ENCODE assay signal across 8 cellular contexts in genomic region chr1:146376309-146376707, GRCh38.
DNase-seq lines count a peak whose midpoint lies in the region; ATAC-seq and TF ChIP-seq lines count a peak whose summit lies in the region.
"Not testable (repeated sequence)": the region's sequence is repeated elsewhere in the genome, so short reads cannot be mapped to it uniquely, and the experiment has no call there.

No MANE protein-coding gene starts in this region.

- peaks cover 27% of the 10 kb centered on the region for H3K4me1 ChIP-seq in KMS-11 (ENCODE audit: low read depth, poor library complexity, severe bottlenecking)
- not testable (repeated sequence) for H3K4me1 ChIP-seq in Peyer's patch; mesendoderm (ENCODE audit: control insufficient read depth, low read depth, low read length)

- H3K56ac ChIP-seq in mesendoderm (ENCODE audit: low read length): not testable (repeated sequence)

- not testable (repeated sequence) for H2AK5ac ChIP-seq in mesendoderm (ENCODE audit: low read length)

- WGBS in mesendoderm (ENCODE audit: extremely low coverage, insufficient coverage, low lambda C conversion rate): no CpG with 5 or more reads among the region's 27 CpGs

- H3K79me2 ChIP-seq in KMS-11 (ENCODE audit: insufficient read depth, low read depth); mesendoderm (ENCODE audit: control insufficient read depth, insufficient read depth, low read length): not testable (repeated sequence)

- not testable (repeated sequence) for H3K27me3 ChIP-seq in KMS-11 (ENCODE audit: insufficient read depth, low read depth); Peyer's patch; mesendoderm (ENCODE audit: insufficient read depth, low read length, poor library complexity)

- not testable (repeated sequence) for H2BK120ac ChIP-seq in mesendoderm (ENCODE audit: low read depth, low read length)

- H2BK15ac ChIP-seq in mesendoderm (replicated peaks; ENCODE audit: low read depth): not testable (repeated sequence)

- not testable (repeated sequence) for H3K36me3 Mint-ChIP-seq in CD14-positive monocyte
- H3K36me3 Mint-ChIP-seq in effector memory CD8-positive, alpha-beta T cell (ENCODE audit: insufficient read depth): peaks cover 30% of the 10 kb centered on the region

- H3K4me3 Mint-ChIP-seq in CD14-positive monocyte: peak overlapping the region; percentile 53 to 66
- H3K4me3 Mint-ChIP-seq in effector memory CD8-positive, alpha-beta T cell: peak overlapping the region; percentile 91 to 93

- peak overlapping the region; percentile 94 to 98 (median 97) for H3K27ac Mint-ChIP-seq in CD14-positive monocyte
- peak overlapping the region; percentile 100 for H3K27ac Mint-ChIP-seq in effector memory CD8-positive, alpha-beta T cell

- not testable (repeated sequence) for TF ChIP-seq CTCF in CD14-positive monocyte (IDR thresholded peaks at IDR 0.05); KMS-11 (conservative IDR thresholded peaks at IDR 0.05; ENCODE audit: low read depth, low read length)
- TF ChIP-seq CTCF in Peyer's patch (IDR thresholded peaks at IDR 0.05): peak in 1 of 6 experiments; percentile 1

- not testable (repeated sequence) for H3K4me3 ChIP-seq in KMS-11 (IDR thresholded peaks at IDR 0.05; ENCODE audit: insufficient read depth, low read depth, low read length); mesendoderm (ENCODE audit: low read length)
- H3K4me3 ChIP-seq in Peyer's patch: peak overlapping the region; percentile 9 to 50 (median 36)

- not testable (repeated sequence) for H4K8ac ChIP-seq in mesendoderm (ENCODE audit: low read depth, low read length)

- DNase-seq in CD14-positive monocyte (ENCODE audit: low spot score) (peak; percentile 90), Peyer's patch (peak; percentile 82 to 95 (median 83)), mesendoderm (peak; percentile 85)
- peak; percentile 85 for DNase-seq in activated CD8-positive, alpha-beta memory T cell treated with anti-CD3 and anti-CD28 coated beads, Interleukin-2, amount 50 U/mL, for 48 hours
- peak; percentile 71 to 79 (median 71) for DNase-seq in effector memory CD8-positive, alpha-beta T cell
- DNase-seq in stimulated activated CD4-positive, alpha-beta T cell treated with anti-CD3 and anti-CD28 coated beads, Interleukin-4, amount 100 ng/mL, for 48 hours (ENCODE audit: low read depth in 2 of 2): peak; percentile 65 to 75

- H3K23ac ChIP-seq in mesendoderm (ENCODE audit: low read length): not testable (repeated sequence)

- not testable (repeated sequence) for H3K4ac ChIP-seq in mesendoderm (ENCODE audit: low read depth, low read length)

- H3K18ac ChIP-seq in mesendoderm (ENCODE audit: low read length): not testable (repeated sequence)

- peak overlapping the region; percentile 47 for H2AFZ ChIP-seq in KMS-11 (ENCODE audit: low read depth)

- TF ChIP-seq POLR2A in Peyer's patch (IDR thresholded peaks at IDR 0.05): peak in 1 of 2 donors; percentile 24

- H2BK5ac ChIP-seq in mesendoderm (ENCODE audit: low read length): not testable (repeated sequence)

- H3K9me3 Mint-ChIP-seq in CD14-positive monocyte; effector memory CD8-positive, alpha-beta T cell: not testable (repeated sequence)

- H3K9ac ChIP-seq in KMS-11: peak overlapping the region; percentile 22; the same call in 1 of the 2 replicates
- not testable (repeated sequence) for H3K9ac ChIP-seq in mesendoderm (ENCODE audit: low read length)

- not testable (repeated sequence) for H3K36me3 ChIP-seq in KMS-11 (ENCODE audit: insufficient read depth); Peyer's patch; mesendoderm (ENCODE audit: control insufficient read depth, insufficient read depth, low read length)

- not testable (repeated sequence) for H4K5ac ChIP-seq in mesendoderm (ENCODE audit: low read length)

- not testable (repeated sequence) for H3K27me3 Mint-ChIP-seq in CD14-positive monocyte (ENCODE audit: low read depth in 3 of 3); effector memory CD8-positive, alpha-beta T cell

- H4K20me1 ChIP-seq in KMS-11 (ENCODE audit: insufficient read depth): not testable (repeated sequence)

- peak overlapping the region; percentile 8; the same call in 1 of the 2 replicates for H3K4me2 ChIP-seq in KMS-11
- not testable (repeated sequence) for H3K4me2 ChIP-seq in mesendoderm (ENCODE audit: low read length)

- peak overlapping the region; percentile 35; the same call in 1 of the 2 replicates for H3K27ac ChIP-seq in KMS-11
- peak overlapping the region; percentile 86 to 96 (median 93) for H3K27ac ChIP-seq in Peyer's patch
- H3K27ac ChIP-seq in mesendoderm (ENCODE audit: low read depth, low read length): not testable (repeated sequence)

- intact Hi-C loops in CD14-positive monocyte (cut with micrococcal nuclease): not testable (repeated sequence)

- peaks cover 18% of the 10 kb centered on the region for H3K4me1 Mint-ChIP-seq in CD14-positive monocyte
- H3K4me1 Mint-ChIP-seq in effector memory CD8-positive, alpha-beta T cell (ENCODE audit: low read depth in 2 of 2): peaks cover 12 to 15% of the 10 kb centered on the region in 2 donors

- not testable (repeated sequence) for H3K79me1 ChIP-seq in mesendoderm (ENCODE audit: low read length)

- ATAC-seq in GM21529 (IDR thresholded peaks at IDR 0.05; ENCODE audit: unreplicated experiment): peak; percentile 51
- peak; percentile 58 for ATAC-seq in effector memory CD8-positive, alpha-beta T cell (replicated peaks)

- H3K9me3 ChIP-seq in Peyer's patch: not testable (repeated sequence)
